9 cellular contexts compared by ENCODE assay signal in genomic region chr2:73269686-73270465, GRCh38. TPM values are rescaled to one million over a fixed set of nuclear protein-coding genes. Genes with fewer than 3 reads are reported as not detected.
DNase-seq lines count a peak whose midpoint lies in the region; ATAC-seq, FAIRE-seq and TF ChIP-seq lines count a peak whose summit lies in the region.
"Had no signal": no experiment of that assay in that cellular context is flagged by ENCODE, and none has a peak within 500 bp of the region (broad histone marks: within the 10 kb centered on the region; RNA-seq: fewer than 3 reads in every experiment).

No MANE protein-coding gene starts in this region.

- H3K4me1 Mint-ChIP-seq in astrocyte (ENCODE audit: low read depth, unreplicated experiment) (peaks cover 14% of the 10 kb centered on the region), nephron progenitor cell (peaks cover 10% of the 10 kb centered on the region)

- H3K27ac ChIP-seq in astrocyte (ENCODE audit: low read depth, low read length), result no peak overlapping the region

- H4K20me1 ChIP-seq in astrocyte (ENCODE audit: insufficient read depth, low read length), result peaks cover 38% of the 10 kb centered on the region

- H3K9me3 ChIP-seq in astrocyte (ENCODE audit: insufficient read depth, low read depth, low read length), result no peaks in the 10 kb centered on the region

- H3K4me2 ChIP-seq in astrocyte (ENCODE audit: low read length), result peak overlapping the region; percentile 74

- peak overlapping the region; percentile 1 for H3K4me3 Mint-ChIP-seq in astrocyte (ENCODE audit: unreplicated experiment)
- peak overlapping the region; percentile 7 for H3K4me3 Mint-ChIP-seq in nephron progenitor cell

- DNase-seq in GM13976 (ENCODE audit: low spot score) (peak; percentile 20), astrocyte (ENCODE audit: low read depth) (no peak), nephron progenitor cell (no peak), HK-2 (ENCODE audit: unreplicated experiment) (no peak), SW 1271 (lab: John Stamatoyannopoulos, UW) (no peak)

- no peak overlapping the region for H3K4me3 ChIP-seq in astrocyte (ENCODE audit: insufficient read depth, low read depth, low read length)

- no peak overlapping the region for H3K9ac ChIP-seq in astrocyte (ENCODE audit: low read length)

- peaks cover 5% of the 10 kb centered on the region for H3K4me1 ChIP-seq in astrocyte (ENCODE audit: insufficient read depth, low read length)

- H3K79me2 ChIP-seq in astrocyte (ENCODE audit: insufficient read depth, low read length), result no peaks in the 10 kb centered on the region

- no peak for FAIRE-seq in astrocyte (lab: Jason Lieb, UNC)
- FAIRE-seq: RCC 7860 had no signal

- peaks cover 39% of the 10 kb centered on the region for H3K27me3 Mint-ChIP-seq in astrocyte (ENCODE audit: low read depth, unreplicated experiment)
- H3K27me3 Mint-ChIP-seq in nephron progenitor cell (ENCODE audit: low read depth, poor library complexity), result peaks cover 66% of the 10 kb centered on the region

- H3K27ac Mint-ChIP-seq in astrocyte (ENCODE audit: unreplicated experiment) (no peak overlapping the region), nephron progenitor cell (no peak overlapping the region)

- ATAC-seq in HG03159 (IDR thresholded peaks at IDR 0.05; ENCODE audit: unreplicated experiment), result peak; percentile 7
- ATAC-seq in GM18909 (IDR thresholded peaks at IDR 0.05; ENCODE audit: poor library complexity, unreplicated experiment), result no peak
- no peak for ATAC-seq in HG03432 (IDR thresholded peaks at IDR 0.05; ENCODE audit: unreplicated experiment)

- in situ Hi-C loops in GM13976 (cut with MboI; ENCODE audit: low sequenced_read_pairs, unreplicated experiment), result no loop called here

- H3K9me3 Mint-ChIP-seq in astrocyte (ENCODE audit: unreplicated experiment) (peaks cover 4% of the 10 kb centered on the region), nephron progenitor cell (peaks cover 8% of the 10 kb centered on the region)

- H3K27me3 ChIP-seq in astrocyte (ENCODE audit: insufficient read depth, low read length), result peaks cover 34% of the 10 kb centered on the region

- H3K36me3 ChIP-seq in astrocyte (ENCODE audit: insufficient read depth, low read length), result no peaks in the 10 kb centered on the region

- H3K36me3 Mint-ChIP-seq in astrocyte (ENCODE audit: low read depth, unreplicated experiment) (peaks cover 19% of the 10 kb centered on the region), nephron progenitor cell (ENCODE audit: low read depth) (peaks cover 15% of the 10 kb centered on the region)

- no peak for TF ChIP-seq CTCF in GM13976 (IDR thresholded peaks at IDR 0.05; ENCODE audit: borderline replicate concordance, control extremely low read depth, extremely low read depth, insufficient read depth, missing control alignments)
- no peak for TF ChIP-seq CTCF in astrocyte (IDR thresholded peaks at IDR 0.05; ENCODE audit: insufficient read depth, low read depth, low read length)
- no peak for TF ChIP-seq CTCF in nephron progenitor cell (IDR thresholded peaks at IDR 0.05)

- no peak overlapping the region for H2AFZ ChIP-seq in astrocyte (ENCODE audit: low read depth, low read length)

RNA-seq across cellular contexts. Expression of gene FBXO41, which starts 14.4 kb away (rescaled TPM):
- 10.1 and 10.9 TPM in 2 replicates for total RNA-seq in astrocyte

RNA-seq across cellular contexts. Expression of gene EGR4, which starts 23.5 kb away (rescaled TPM):
- not detected in 2 replicates for total RNA-seq in astrocyte

RNA-seq across cellular contexts. Expression of gene CCT7, which starts 35.8 kb away (rescaled TPM):
- 315 and 359 TPM in 2 replicates for total RNA-seq in astrocyte

RNA-seq across cellular contexts. Expression of gene PRADC1, which starts 36.8 kb away (rescaled TPM):
- total RNA-seq in astrocyte, result 13.1 and 16.7 TPM in 2 replicates

RNA-seq across cellular contexts. Expression of gene SMYD5, which starts 55.8 kb away (rescaled TPM):
- total RNA-seq in astrocyte, result 12.8 and 14.5 TPM in 2 replicates
